8 cellular contexts compared by ENCODE assay signal in genomic region chr11:111765320-111765983, GRCh38. TPM values are rescaled to one million over a fixed set of nuclear protein-coding genes. Genes with fewer than 3 reads are reported as not detected.
DNase-seq lines count a peak whose midpoint lies in the region; ATAC-seq and TF ChIP-seq lines count a peak whose summit lies in the region.

No MANE protein-coding gene starts in this region.

- H3K4me1 Mint-ChIP-seq in CD4-positive, CD25-positive, alpha-beta regulatory T cell, result peaks cover 14 to 50% (median 41%) of the 10 kb centered on the region in 4 donors
- H3K4me1 Mint-ChIP-seq in activated T-helper 2 cell treated with anti-CD3 and anti-CD28 coated beads, Interferon-gamma antibody, Interleukin-2, Interleukin-4, amounts not matched to agents 10 μg/mL and 5 μg/mL and 100 μg/mL, durations not matched to agents 14 hours and 24 hours and 36 hours (ENCODE audit: low read depth), result peaks cover 26% of the 10 kb centered on the region

- peak in 2 of 3 donors; percentile 5 to 22 for DNase-seq in CD4-positive, CD25-positive, alpha-beta regulatory T cell
- DNase-seq in activated T-helper 2 cell treated with anti-CD3 and anti-CD28 coated beads, Interferon-gamma antibody, Interleukin-2, Interleukin-4, amounts not matched to agents 10 μg/mL and 5 μg/mL and 100 μg/mL, durations not matched to agents 14 hours and 24 hours and 36 hours (ENCODE audit: low spot score), result no peak
- DNase-seq in hepatic stellate cell (ENCODE audit: low spot score), result peak; percentile 7
- DNase-seq in gastrocnemius medialis, result no peak
- no peak for DNase-seq in NCI-H510A (lab: John Stamatoyannopoulos, UW)
- DNase-seq in stimulated activated naive CD4-positive, alpha-beta T cell treated with Interleukin-2 at 50 U/mL for 16 hours (lab: John Stamatoyannopoulos, UW), result no peak

- no peak for TF ChIP-seq POLR2A in gastrocnemius medialis (IDR thresholded peaks at IDR 0.05)

- H3K27ac Mint-ChIP-seq in CD4-positive, CD25-positive, alpha-beta regulatory T cell, result peak overlapping the region; percentile 2 to 92 (median 86)
- H3K27ac Mint-ChIP-seq in activated T-helper 2 cell treated with anti-CD3 and anti-CD28 coated beads, Interferon-gamma antibody, Interleukin-2, Interleukin-4, amounts not matched to agents 10 μg/mL and 5 μg/mL and 100 μg/mL, durations not matched to agents 14 hours and 24 hours and 36 hours, result peak overlapping the region; percentile 98

- H3K27ac ChIP-seq in CD4-positive, CD25-positive, alpha-beta regulatory T cell (ENCODE audit: insufficient read depth, low read length, poor library complexity, severe bottlenecking), result peak overlapping the region; percentile 70
- H3K27ac ChIP-seq in gastrocnemius medialis, result peak overlapping the region; percentile 89 to 94 (median 92)

- no peaks in the 10 kb centered on the region for H3K9me3 Mint-ChIP-seq in CD4-positive, CD25-positive, alpha-beta regulatory T cell
- H3K9me3 Mint-ChIP-seq in activated T-helper 2 cell treated with anti-CD3 and anti-CD28 coated beads, Interferon-gamma antibody, Interleukin-2, Interleukin-4, amounts not matched to agents 10 μg/mL and 5 μg/mL and 100 μg/mL, durations not matched to agents 14 hours and 24 hours and 36 hours, result no peaks in the 10 kb centered on the region

- H3K4me1 ChIP-seq in CD4-positive, CD25-positive, alpha-beta regulatory T cell (ENCODE audit: control insufficient read depth, insufficient read depth, low read length, poor library complexity, severe bottlenecking), result peaks cover 36% of the 10 kb centered on the region
- peaks cover 14 to 15% of the 10 kb centered on the region in 2 donors for H3K4me1 ChIP-seq in gastrocnemius medialis

- peaks cover 34% of the 10 kb centered on the region for H3K36me3 Mint-ChIP-seq in CD4-positive, CD25-positive, alpha-beta regulatory T cell
- peaks cover 45% of the 10 kb centered on the region for H3K36me3 Mint-ChIP-seq in activated T-helper 2 cell treated with anti-CD3 and anti-CD28 coated beads, Interferon-gamma antibody, Interleukin-2, Interleukin-4, amounts not matched to agents 10 μg/mL and 5 μg/mL and 100 μg/mL, durations not matched to agents 14 hours and 24 hours and 36 hours (ENCODE audit: low read depth)

- H3K9me3 ChIP-seq in CD4-positive, CD25-positive, alpha-beta regulatory T cell (ENCODE audit: control insufficient read depth in 2 of 2, low read length in 2 of 2), result no peaks in the 10 kb centered on the region
- no peaks in the 10 kb centered on the region for H3K9me3 ChIP-seq in gastrocnemius medialis

- H3K36me3 ChIP-seq in CD4-positive, CD25-positive, alpha-beta regulatory T cell (ENCODE audit: control insufficient read depth, insufficient read depth, low read length), result peaks cover 27% of the 10 kb centered on the region
- H3K36me3 ChIP-seq in gastrocnemius medialis, result peaks cover 0 to 17% of the 10 kb centered on the region in 2 donors

- peak overlapping the region; percentile 91 to 100 (median 94) for H3K4me3 Mint-ChIP-seq in CD4-positive, CD25-positive, alpha-beta regulatory T cell
- H3K4me3 Mint-ChIP-seq in activated T-helper 2 cell treated with anti-CD3 and anti-CD28 coated beads, Interferon-gamma antibody, Interleukin-2, Interleukin-4, amounts not matched to agents 10 μg/mL and 5 μg/mL and 100 μg/mL, durations not matched to agents 14 hours and 24 hours and 36 hours (ENCODE audit: low read depth), result peak overlapping the region; percentile 98

- intact Hi-C loops in activated T-helper 2 cell treated with anti-CD3 and anti-CD28 coated beads, Interferon-gamma antibody, Interleukin-2, Interleukin-4, amounts not matched to agents 10 μg/mL and 5 μg/mL and 100 μg/mL, durations not matched to agents 14 hours and 24 hours and 36 hours (cut with micrococcal nuclease), result loop anchor here (5.0 to 10.0 kb wide), 2 partner anchors 307 to 391 kb away; partner anchors contain the start of genes NKAPD1, PIH1D2 and POU2AF1
- intact Hi-C loops in gastrocnemius medialis (cut with DNase I; ENCODE audit: low total_unique reads), result no loop called here

- no peak for TF ChIP-seq CTCF in gastrocnemius medialis (IDR thresholded peaks at IDR 0.05 in 4 of 5, conservative IDR thresholded peaks at IDR 0.05 in 1 of 5)

- no peaks in the 10 kb centered on the region for H3K27me3 ChIP-seq in CD4-positive, CD25-positive, alpha-beta regulatory T cell (ENCODE audit: control insufficient read depth, insufficient read depth, low read length)
- no peaks in the 10 kb centered on the region for H3K27me3 ChIP-seq in gastrocnemius medialis

- H3K4me3 ChIP-seq in CD4-positive, CD25-positive, alpha-beta regulatory T cell (ENCODE audit: low read depth, low read length), result peak overlapping the region; percentile 96
- peak overlapping the region; percentile 84 to 97 (median 94) for H3K4me3 ChIP-seq in gastrocnemius medialis

- no peak for ATAC-seq in CD4-positive, CD25-positive, alpha-beta regulatory T cell (ENCODE audit: low read depth in 2 of 2)
- ATAC-seq in GM19328 (IDR thresholded peaks at IDR 0.05; ENCODE audit: unreplicated experiment) (peak; percentile 28), HG03439 (IDR thresholded peaks at IDR 0.05; ENCODE audit: unreplicated experiment) (peak; percentile 44), gastrocnemius medialis (peak; percentile 25 to 31)

- in situ Hi-C loops in gastrocnemius medialis (cut with MboI; ENCODE audit: low sequenced_read_pairs in 4 of 4), result no loop called here

- no peaks in the 10 kb centered on the region for H3K27me3 Mint-ChIP-seq in CD4-positive, CD25-positive, alpha-beta regulatory T cell
- H3K27me3 Mint-ChIP-seq in activated T-helper 2 cell treated with anti-CD3 and anti-CD28 coated beads, Interferon-gamma antibody, Interleukin-2, Interleukin-4, amounts not matched to agents 10 μg/mL and 5 μg/mL and 100 μg/mL, durations not matched to agents 14 hours and 24 hours and 36 hours (ENCODE audit: low read depth), result no peaks in the 10 kb centered on the region

RNA-seq across cellular contexts. Expression of gene PPP2R1B, which starts 0.7 kb away (rescaled TPM):
- total RNA-seq in CD4-positive, CD25-positive, alpha-beta regulatory T cell, result 45.9 TPM
- 10 to 100 TPM; 16.5 to 23.7 (median 21.4) TPM for polyA plus RNA-seq in CD4-positive, CD25-positive, alpha-beta regulatory T cell
- 57.7 and 64.2 TPM in 2 replicates for total RNA-seq in activated T-helper 2 cell treated with anti-CD3 and anti-CD28 coated beads, Interferon-gamma antibody, Interleukin-2, Interleukin-4, amounts not matched to agents 10 μg/mL and 5 μg/mL and 100 μg/mL, durations not matched to agents 14 hours and 24 hours and 36 hours
- 10 to 100 TPM in 2 of 4 donors, 1 to 10 TPM in 2; 7.3 to 16.0 (median 9.4) TPM for total RNA-seq in gastrocnemius medialis

Comparison
In these comparisons a context has a peak if more than half of its experiments do, and no peak if none do; other contexts are left out.
1. ATAC-seq: peak in GM19328 (single experiment), HG03439 (single experiment) and gastrocnemius medialis (2 of 2); none in CD4-positive, CD25-positive, alpha-beta regulatory T cell (0 of 2).
2. DNase-seq: peak in CD4-positive, CD25-positive, alpha-beta regulatory T cell (2 of 3) and hepatic stellate cell (single experiment); none in activated T-helper 2 cell treated with anti-CD3 and anti-CD28 coated beads, Interferon-gamma antibody, Interleukin-2, Interleukin-4, amounts not matched to agents 10 μg/mL and 5 μg/mL and 100 μg/mL, durations not matched to agents 14 hours and 24 hours and 36 hours (single experiment), gastrocnemius medialis (0 of 2), NCI-H510A (single experiment) and stimulated activated naive CD4-positive, alpha-beta T cell treated with Interleukin-2 at 50 U/mL for 16 hours (single experiment).